Comparison of ENCODE assay signal across 10 cellular contexts in the genomic region with DNA sequence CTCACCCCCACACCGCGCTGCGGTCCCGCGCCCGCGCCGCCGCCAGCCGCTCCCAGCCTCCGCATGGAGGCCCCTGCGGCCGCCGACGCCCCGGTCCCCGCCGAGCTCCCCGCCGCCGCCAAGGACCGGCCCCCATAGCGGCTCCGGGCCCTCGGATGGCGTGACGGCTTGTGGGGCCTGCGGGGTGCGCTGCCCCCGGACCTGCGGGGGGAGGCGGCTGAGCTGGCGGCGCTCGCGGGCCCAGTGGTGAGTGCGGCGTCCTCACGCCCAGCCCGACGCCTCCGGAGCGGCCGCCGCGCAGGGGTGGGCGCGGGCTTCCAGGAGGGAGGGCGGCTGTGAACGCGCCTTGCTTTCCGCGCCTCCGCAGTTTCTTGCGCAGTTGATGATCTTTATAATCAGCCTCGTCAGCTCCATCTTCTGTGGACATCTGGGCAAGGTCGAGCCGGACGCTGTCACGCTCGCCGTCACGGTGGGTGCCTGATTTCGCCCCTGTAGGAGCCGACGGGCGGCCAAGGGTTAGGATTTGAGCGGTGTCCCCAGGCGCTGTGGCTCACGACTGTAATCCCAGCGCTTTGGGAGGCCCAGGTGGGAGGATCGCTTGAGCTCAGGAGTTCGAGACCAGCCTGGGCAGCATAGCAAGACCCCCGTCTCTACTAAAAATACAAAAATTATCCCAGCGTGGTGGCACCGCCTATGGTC. TPM values are rescaled to one million over a fixed set of nuclear protein-coding genes. Genes with fewer than 3 reads are reported as not detected.
DNase-seq lines count a peak whose midpoint lies in the region; ATAC-seq, FAIRE-seq and TF ChIP-seq lines count a peak whose summit lies in the region.
"Had no signal": no experiment of that assay in that cellular context is flagged by ENCODE, and none has a peak within 500 bp of the region (broad histone marks: within the 10 kb centered on the region; RNA-seq: fewer than 3 reads in every experiment).

No MANE protein-coding gene starts in this region.

- peak overlapping the region; percentile 64; the same call in 1 of the 2 replicates for H3K4me3 ChIP-seq in iPS-20b (ENCODE audit: low read length)
- H3K4me3 ChIP-seq in gastrocnemius medialis: peak overlapping the region; percentile 37 to 55 (median 53)

- no peak overlapping the region for H3K9ac ChIP-seq in iPS-20b (ENCODE audit: low read depth, low read length)

- ATAC-seq in gastrocnemius medialis: peak; percentile 39 to 43

- in situ Hi-C loops in gastrocnemius medialis (cut with MboI; ENCODE audit: low sequenced_read_pairs in 4 of 4): no loop called here

- H3K27ac ChIP-seq in iPS-20b (ENCODE audit: low read length) (no peak overlapping the region), gastrocnemius medialis (peak overlapping the region in 1 of 4 donors; percentile 44)

- TF ChIP-seq CTCF in gastrocnemius medialis (IDR thresholded peaks at IDR 0.05 in 4 of 5, conservative IDR thresholded peaks at IDR 0.05 in 1 of 5): no peak

- DNase-seq in GM12891 (ENCODE audit: insufficient read length, low spot score): peak; percentile 46
- peak; percentile 52 for DNase-seq in astrocyte of the hippocampus (ENCODE audit: low read depth, low spot score)
- no peak for DNase-seq in gastrocnemius medialis
- no peak for DNase-seq in NCI-H2081 treated with DMSO at 0.1 percent for 48 hours (lab: John Stamatoyannopoulos, UW)
- DNase-seq in stimulated activated naive CD4-positive, alpha-beta T cell treated with Interleukin-2 at 50 U/mL for 16 hours (lab: John Stamatoyannopoulos, UW): no peak
- DNase-seq in foreskin melanocyte: no peak
- DNase-seq in GM19240 (ENCODE audit: insufficient read length, low spot score): no peak
- DNase-seq: hippocampal formation had no signal

- no peak for TF ChIP-seq POLR2A in GM12891 (IDR thresholded peaks at IDR 0.05; ENCODE audit: low read depth, low read length)
- TF ChIP-seq POLR2A in gastrocnemius medialis (IDR thresholded peaks at IDR 0.05): no peak

- peaks cover 31% of the 10 kb centered on the region for H3K27me3 ChIP-seq in iPS-20b (ENCODE audit: insufficient read depth, low read length)
- H3K27me3 ChIP-seq in gastrocnemius medialis: peaks cover 3 to 5% (median 4%) of the 10 kb centered on the region in 3 donors

- intact Hi-C loops in gastrocnemius medialis (cut with DNase I; ENCODE audit: low total_unique reads): no loop called here

- H3K9me3 ChIP-seq in iPS-20b (ENCODE audit: insufficient read depth, low read depth, low read length) (no peaks in the 10 kb centered on the region), gastrocnemius medialis (no peaks in the 10 kb centered on the region)

- no peaks in the 10 kb centered on the region for H3K36me3 ChIP-seq in iPS-20b (ENCODE audit: insufficient read depth, low read depth, low read length)
- H3K36me3 ChIP-seq in gastrocnemius medialis: peaks cover 0 to 13% of the 10 kb centered on the region in 2 donors

- no peaks in the 10 kb centered on the region for H3K4me1 ChIP-seq in iPS-20b (ENCODE audit: insufficient read depth, low read length)
- peaks cover 0 to 3% of the 10 kb centered on the region in 2 donors for H3K4me1 ChIP-seq in gastrocnemius medialis

- FAIRE-seq in GM12891 (lab: Jason Lieb, UNC): peak; percentile 64
- FAIRE-seq: GM18507 had no signal

TF ChIP-seq in GM12891, 5 proteins besides CTCF, POLR2A, EP300 and RAD21:
- TF ChIP-seq POLR2AphosphoS5 (IDR thresholded peaks at IDR 0.05; ENCODE audit: low read depth, low read length) (no peak), TAF1 (IDR thresholded peaks at IDR 0.05; ENCODE audit: low read depth, low read length) (no peak), SPI1 (IDR thresholded peaks at IDR 0.05; ENCODE audit: low read depth, low read length) (no peak), PAX5 (IDR thresholded peaks at IDR 0.05; ENCODE audit: insufficient read depth, low read length, severe bottlenecking) (no peak), POU2F2 (IDR thresholded peaks at IDR 0.05; ENCODE audit: low read depth, low read length) (no peak)

RNA-seq across cellular contexts. Expression of gene SLC47A1, which starts 46.4 kb away (rescaled TPM):
- 9.7 TPM for polyA plus RNA-seq in GM12891 (2012; ENCODE audit: low read depth, missing spikeins)
- total RNA-seq in gastrocnemius medialis: 100 to 1,000 TPM in 3 of 4 donors, 10 to 100 TPM in 1; 34.2 to 257 (median 133) TPM

Comparison
In these comparisons a context has a peak if more than half of its experiments do, and no peak if none do; other contexts are left out.
1. DNase-seq: peak in GM12891 (single experiment) and astrocyte of the hippocampus (single experiment); none in gastrocnemius medialis (0 of 2), NCI-H2081 treated with DMSO at 0.1 percent for 48 hours (single experiment), stimulated activated naive CD4-positive, alpha-beta T cell treated with Interleukin-2 at 50 U/mL for 16 hours (single experiment), foreskin melanocyte (single experiment) and GM19240 (single experiment).